In the genomic region with DNA sequence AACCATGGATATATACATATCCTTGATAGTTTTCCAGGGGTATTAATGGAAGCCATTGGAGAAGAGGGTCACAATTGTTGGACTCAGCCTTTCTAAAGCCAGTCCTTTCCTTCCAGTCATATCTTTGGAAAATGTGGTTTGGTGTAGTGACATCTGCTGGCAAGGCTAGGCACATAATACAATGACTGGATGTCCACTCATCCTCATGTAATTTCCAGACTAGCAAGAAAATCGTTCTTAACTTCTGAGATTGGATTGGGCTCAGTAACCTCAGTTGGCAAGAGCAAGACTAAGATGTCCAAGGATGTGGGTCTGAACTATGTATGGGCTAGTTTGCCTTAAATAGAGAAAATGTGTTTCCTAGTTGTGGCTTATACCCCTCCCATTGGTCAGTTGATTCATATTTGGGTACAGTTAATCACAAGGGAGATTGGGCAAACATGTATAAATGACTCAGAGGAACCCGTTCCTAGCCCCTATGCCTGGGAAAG, we compare ENCODE assay signal across 8 cellular contexts. TPM values are rescaled to one million over a fixed set of nuclear protein-coding genes. Genes with fewer than 3 reads are reported as not detected.
DNase-seq lines count a peak whose midpoint lies in the region; ATAC-seq, FAIRE-seq and TF ChIP-seq lines count a peak whose summit lies in the region.

No MANE protein-coding gene starts in this region.

- no peak overlapping the region for H3K9ac ChIP-seq in HCT116 (ENCODE audit: low read length)
- no peak overlapping the region for H3K9ac ChIP-seq in PC-3 (ENCODE audit: low read length)

- intact Hi-C loops in HCT116 (cut with micrococcal nuclease) (loop anchor here (1.0 to 2.0 kb wide), 2 partner anchors 71 to 211 kb away; no protein-coding TSS in a partner anchor), PC-3 (cut with micrococcal nuclease) (loop anchor here (1.0 kb wide), 2 partner anchors 71 to 211 kb away; no protein-coding TSS in a partner anchor)

- peak; percentile 85 for TF ChIP-seq CTCF in D721Med (IDR thresholded peaks at IDR 0.05; ENCODE audit: insufficient read depth, missing control alignments)
- TF ChIP-seq CTCF in HCT116 (IDR thresholded peaks at IDR 0.05 in 2 of 3, conservative IDR thresholded peaks at IDR 0.05 in 1 of 3; ENCODE audit: borderline replicate concordance in 1 of 3, insufficient read depth in 1 of 3, low read depth in 2 of 3, low read length in 2 of 3): peak; percentile 73 to 86 (median 73)
- peak; percentile 91 for TF ChIP-seq CTCF in PC-3 (conservative IDR thresholded peaks at IDR 0.05; ENCODE audit: low read depth, low read length)

- ATAC-seq in HCT116 (peak; percentile 91), PC-3 (peak; percentile 95)

- peak; percentile 44 for FAIRE-seq in D721Med (lab: Jason Lieb, UNC)

- H4K20me1 ChIP-seq in HCT116 (ENCODE audit: insufficient read depth) (no peaks in the 10 kb centered on the region), PC-3 (ENCODE audit: low read length) (no peaks in the 10 kb centered on the region)

- no peak overlapping the region for H3K27ac ChIP-seq in HCT116 (ENCODE audit: low read depth, low read length)
- H3K27ac ChIP-seq in PC-3 (ENCODE audit: low read length): peak overlapping the region; percentile 13

- no peaks in the 10 kb centered on the region for H3K79me2 ChIP-seq in HCT116 (ENCODE audit: insufficient read depth, low read length)
- H3K79me2 ChIP-seq in PC-3 (ENCODE audit: low read length): no peaks in the 10 kb centered on the region

- H2AFZ ChIP-seq in HCT116 (ENCODE audit: low read depth, low read length, poor library complexity, severe bottlenecking) (no peak overlapping the region), PC-3 (ENCODE audit: low read length) (peak overlapping the region; percentile 27)

- DNase-seq in D721Med (ENCODE audit: insufficient read length, low spot score): no peak
- DNase-seq in HCT116 (ENCODE audit: low read depth, low spot score): peak; percentile 34
- peak; percentile 83 for DNase-seq in PC-3
- DNase-seq in dedifferentiated amniotic fluid mesenchymal stem cell (ENCODE audit: extremely low spot score): peak; percentile 56
- DNase-seq in mucosa of gallbladder (ENCODE audit: low spot score): peak; percentile 42
- no peak for DNase-seq in islet precursor cell
- no peak for DNase-seq in stimulated activated CD4-positive, alpha-beta T cell treated with anti-CD3 and anti-CD28 coated beads, Interleukin-1b, Interleukin-23, amount 100 ng/mL, for 48 hours
- no peak for DNase-seq in NCI-H187 (lab: John Stamatoyannopoulos, UW)

- no peak; the same call in 1 of the 2 replicates for TF ChIP-seq RAD21 in HCT116 (IDR thresholded peaks at IDR 0.05; ENCODE audit: low read depth)

- BruUV-seq in HCT116 (replicated peaks; lab: Mats Ljungman, UMichigan): no TSS peak
- no TSS peak for BruUV-seq in PC-3 (replicated peaks; lab: Mats Ljungman, UMichigan)

- H3K9me3 ChIP-seq in HCT116 (ENCODE audit: control insufficient read depth in 1 of 2, insufficient read depth in 1 of 2, low read depth in 1 of 2, low read length in 2 of 2): no peaks in the 10 kb centered on the region
- no peaks in the 10 kb centered on the region for H3K9me3 ChIP-seq in PC-3 (ENCODE audit: low read length)

- H3K4me1 ChIP-seq in HCT116 (ENCODE audit: control insufficient read depth in 1 of 2, insufficient read depth in 2 of 2, low read length in 2 of 2): no peaks in the 10 kb centered on the region
- peaks cover 13% of the 10 kb centered on the region for H3K4me1 ChIP-seq in PC-3 (ENCODE audit: insufficient read depth, low read length)

- H3K9me2 ChIP-seq in HCT116 (ENCODE audit: insufficient read depth) (no peaks in the 10 kb centered on the region), PC-3 (replicated peaks; ENCODE audit: low read length) (no peaks in the 10 kb centered on the region)

- TF ChIP-seq POLR2A in HCT116 (IDR thresholded peaks at IDR 0.05; ENCODE audit: borderline replicate concordance, extremely low read depth, insufficient read depth, insufficient read length): no peak

- H3K4me3 ChIP-seq in HCT116 (replicated peaks in 1 of 2; ENCODE audit: low read depth in 1 of 2, low read length in 2 of 2) (no peak overlapping the region), PC-3 (ENCODE audit: low read length) (no peak overlapping the region)

- H3K4me2 ChIP-seq in HCT116 (ENCODE audit: low read length): no peak overlapping the region
- H3K4me2 ChIP-seq in PC-3 (ENCODE audit: low read length): peak overlapping the region; percentile 17

- CTCF ChIA-PET in HCT116 (lab: Charles Lee): interaction anchor here (1.2 to 1.7 kb wide), 3 partner anchors 8 to 222 kb away, joined by 5 to 6 read pairs (median 5); partner anchors contain the start of genes KAT7 and SLC35B1
- CTCF ChIA-PET in PC-3 (lab: Charles Lee): no interaction called here

- H3K27me3 ChIP-seq in HCT116 (ENCODE audit: insufficient read depth, low read length) (no peaks in the 10 kb centered on the region; the same call in 1 of the 2 replicates), PC-3 (ENCODE audit: low read length) (no peaks in the 10 kb centered on the region)

- POLR2A ChIA-PET in HCT116 (lab: Charles Lee): no interaction called here
- POLR2A ChIA-PET in PC-3 (lab: Charles Lee; ENCODE audit: unreplicated experiment): no interaction called here

- H3K36me3 ChIP-seq in HCT116 (ENCODE audit: control insufficient read depth in 1 of 2, insufficient read depth in 2 of 2, low read length in 2 of 2) (no peaks in the 10 kb centered on the region), PC-3 (ENCODE audit: low read depth, low read length) (no peaks in the 10 kb centered on the region)

- no peaks in the 10 kb centered on the region for H3F3A ChIP-seq in PC-3 (ENCODE audit: low read length, unreplicated experiment)

- RAD21 ChIA-PET in HCT116 (lab: Charles Lee; ENCODE audit: low non-redundant PET in 1 of 2, low total read pairs in 2 of 2, uncharacterized antibody in 2 of 2, unreplicated experiment in 2 of 2): no interaction called here

TF ChIP-seq in HCT116, 20 proteins besides CTCF, POLR2A, EP300 and RAD21 (continues in another document):
- no peak for TF ChIP-seq ELF1 (IDR thresholded peaks at IDR 0.05; ENCODE audit: borderline replicate concordance, low read depth)
- TF ChIP-seq ZFX (IDR thresholded peaks at IDR 0.05): no peak
- TF ChIP-seq SP1 (IDR thresholded peaks at IDR 0.05; ENCODE audit: low read depth): no peak
- no peak for TF ChIP-seq POLR2AphosphoS5 (IDR thresholded peaks at IDR 0.05; ENCODE audit: low read depth, low read length)
- TF ChIP-seq SRF (IDR thresholded peaks at IDR 0.05; ENCODE audit: low read depth): no peak
- no peak for TF ChIP-seq REST (IDR thresholded peaks at IDR 0.05; ENCODE audit: low read depth)
- no peak for TF ChIP-seq ZBTB33 (IDR thresholded peaks at IDR 0.05; ENCODE audit: extremely low read depth, insufficient replicate concordance, low read length)
- TF ChIP-seq EGR1 (IDR thresholded peaks at IDR 0.05; ENCODE audit: low read depth): no peak
- TF ChIP-seq EZH2 (IDR thresholded peaks at IDR 0.05): no peak
- TF ChIP-seq JUND (IDR thresholded peaks at IDR 0.05): no peak
- TF ChIP-seq TCF7L2 (IDR thresholded peaks at IDR 0.05; ENCODE audit: borderline replicate concordance, extremely low read depth, insufficient read depth, insufficient read length): no peak
- TF ChIP-seq, protein P1, sequence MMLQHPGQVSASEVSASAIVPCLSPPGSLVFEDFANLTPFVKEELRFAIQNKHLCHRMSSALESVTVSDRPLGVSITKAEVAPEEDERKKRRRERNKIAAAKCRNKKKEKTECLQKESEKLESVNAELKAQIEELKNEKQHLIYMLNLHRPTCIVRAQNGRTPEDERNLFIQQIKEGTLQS (IDR thresholded peaks at IDR 0.05): no peak

RNA-seq across cellular contexts. Expression of gene KAT7, which starts 8.7 kb away (rescaled TPM):
- 79.5 TPM for total RNA-seq in HCT116 (2021; ENCODE audit: unreplicated experiment)
- polyA plus RNA-seq in HCT116 (2012): 29.2 and 34.3 TPM in 2 replicates
- 39.1 and 45.8 TPM in 2 replicates for total RNA-seq in PC-3 (2014; rRNA removed)
- 63.8 TPM for total RNA-seq in mucosa of gallbladder

RNA-seq across cellular contexts. Expression of gene FAM117A, which starts 15.8 kb away (rescaled TPM):
- 12.8 TPM for total RNA-seq in HCT116 (2021; ENCODE audit: unreplicated experiment)
- polyA plus RNA-seq in HCT116 (2012): 11.0 and 14.4 TPM in 2 replicates
- 9.7 and 16.3 TPM in 2 replicates for total RNA-seq in PC-3 (2014; rRNA removed)
- 14.2 TPM for total RNA-seq in mucosa of gallbladder

Comparison
In these comparisons a context has a peak if more than half of its experiments do, and no peak if none do; other contexts are left out.
1. DNase-seq: peak in HCT116 (single experiment), PC-3 (single experiment), dedifferentiated amniotic fluid mesenchymal stem cell (single experiment) and mucosa of gallbladder (single experiment); none in D721Med (single experiment), islet precursor cell (single experiment), stimulated activated CD4-positive, alpha-beta T cell treated with anti-CD3 and anti-CD28 coated beads, Interleukin-1b, Interleukin-23, amount 100 ng/mL, for 48 hours (single experiment) and NCI-H187 (0 of 2).
2. Peak in every context shown above with its lines, with median percentiles within 50 percentile points of each other: CTCF ChIP-seq.